Comparison of ENCODE assay signal across 1 cellular context in the genomic region with DNA sequence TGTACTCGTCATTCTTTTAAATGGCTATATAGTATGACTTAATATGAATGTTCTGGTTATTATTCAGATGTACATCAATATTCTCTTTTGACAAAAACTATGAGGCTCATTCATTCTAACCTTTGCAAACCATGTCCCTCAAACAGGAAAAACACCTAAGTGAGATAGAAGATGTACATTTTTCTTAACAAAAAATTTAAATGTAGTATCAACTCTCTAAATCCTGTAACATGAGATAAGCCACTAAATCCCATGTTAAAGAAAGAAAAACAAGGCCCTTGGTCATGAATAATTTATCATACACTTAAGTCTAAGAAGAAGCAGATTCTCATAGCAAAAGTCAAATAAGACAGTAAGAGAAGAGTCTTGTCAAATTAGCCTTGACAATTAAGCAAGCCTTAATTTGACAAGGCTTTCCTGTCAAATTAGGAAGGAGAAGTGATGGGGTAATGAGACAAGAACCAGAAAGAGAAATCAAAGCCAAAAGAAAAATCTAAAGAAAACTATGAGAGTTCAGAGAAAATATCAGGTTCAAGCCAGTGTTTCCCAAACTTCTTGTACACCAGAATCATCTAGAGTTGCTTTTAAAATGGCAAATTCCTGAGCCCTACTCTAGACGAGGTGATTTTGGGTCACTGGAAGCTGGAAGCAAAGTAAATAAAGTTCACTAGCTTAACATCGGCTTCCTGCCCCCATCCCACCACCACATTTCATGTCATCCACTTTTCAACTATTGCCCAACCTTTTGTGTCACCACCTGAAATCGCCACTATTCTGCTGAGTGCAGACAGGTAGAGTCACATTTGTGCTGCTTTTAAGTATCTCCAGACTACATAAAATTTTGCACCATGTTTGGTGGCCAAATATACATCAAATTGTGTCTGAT.
TF ChIP-seq lines count a peak whose summit lies in the region.

No MANE protein-coding gene starts in this region.

TF ChIP-seq in HEK293, 187 proteins besides CTCF, POLR2A, EP300 and RAD21 (continued from another document):
- TF ChIP-seq, protein P1, sequence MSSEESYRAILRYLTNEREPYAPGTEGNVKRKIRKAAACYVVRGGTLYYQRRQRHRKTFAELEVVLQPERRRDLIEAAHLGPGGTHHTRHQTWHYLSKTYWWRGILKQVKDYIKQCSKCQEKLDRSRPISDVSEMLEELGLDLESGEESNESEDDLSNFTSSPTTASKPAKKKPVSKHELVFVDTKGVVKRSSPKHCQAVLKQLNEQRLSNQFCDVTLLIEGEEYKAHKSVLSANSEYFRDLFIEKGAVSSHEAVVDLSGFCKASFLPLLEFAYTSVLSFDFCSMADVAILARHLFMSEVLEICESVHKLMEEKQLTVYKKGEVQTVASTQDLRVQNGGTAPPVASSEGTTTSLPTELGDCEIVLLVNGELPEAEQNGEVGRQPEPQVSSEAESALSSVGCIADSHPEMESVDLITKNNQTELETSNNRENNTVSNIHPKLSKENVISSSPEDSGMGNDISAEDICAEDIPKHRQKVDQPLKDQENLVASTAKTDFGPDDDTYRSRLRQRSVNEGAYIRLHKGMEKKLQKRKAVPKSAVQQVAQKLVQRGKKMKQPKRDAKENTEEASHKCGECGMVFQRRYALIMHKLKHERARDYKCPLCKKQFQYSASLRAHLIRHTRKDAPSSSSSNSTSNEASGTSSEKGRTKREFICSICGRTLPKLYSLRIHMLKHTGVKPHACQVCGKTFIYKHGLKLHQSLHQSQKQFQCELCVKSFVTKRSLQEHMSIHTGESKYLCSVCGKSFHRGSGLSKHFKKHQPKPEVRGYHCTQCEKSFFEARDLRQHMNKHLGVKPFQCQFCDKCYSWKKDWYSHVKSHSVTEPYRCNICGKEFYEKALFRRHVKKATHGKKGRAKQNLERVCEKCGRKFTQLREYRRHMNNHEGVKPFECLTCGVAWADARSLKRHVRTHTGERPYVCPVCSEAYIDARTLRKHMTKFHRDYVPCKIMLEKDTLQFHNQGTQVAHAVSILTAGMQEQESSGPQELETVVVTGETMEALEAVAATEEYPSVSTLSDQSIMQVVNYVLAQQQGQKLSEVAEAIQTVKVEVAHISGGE (tag by site-specific recombination; conservative IDR thresholded peaks at IDR 0.05; ENCODE audit: low read depth): no peak
- TF ChIP-seq, protein P2, sequence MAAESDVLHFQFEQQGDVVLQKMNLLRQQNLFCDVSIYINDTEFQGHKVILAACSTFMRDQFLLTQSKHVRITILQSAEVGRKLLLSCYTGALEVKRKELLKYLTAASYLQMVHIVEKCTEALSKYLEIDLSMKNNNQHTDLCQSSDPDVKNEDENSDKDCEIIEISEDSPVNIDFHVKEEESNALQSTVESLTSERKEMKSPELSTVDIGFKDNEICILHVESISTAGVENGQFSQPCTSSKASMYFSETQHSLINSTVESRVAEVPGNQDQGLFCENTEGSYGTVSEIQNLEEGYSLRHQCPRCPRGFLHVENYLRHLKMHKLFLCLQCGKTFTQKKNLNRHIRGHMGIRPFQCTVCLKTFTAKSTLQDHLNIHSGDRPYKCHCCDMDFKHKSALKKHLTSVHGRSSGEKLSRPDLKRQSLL (tag by site-specific recombination; IDR thresholded peaks at IDR 0.05): no peak
- TF ChIP-seq PRDM1 (tag by site-specific recombination; IDR thresholded peaks at IDR 0.05) (0 out of 2 replicates have a peak, but pooled peaks have one; percentile 30), ZNF664 (tag by site-specific recombination; IDR thresholded peaks at IDR 0.05) (peak; percentile 85)
- TF ChIP-seq, protein P3, sequence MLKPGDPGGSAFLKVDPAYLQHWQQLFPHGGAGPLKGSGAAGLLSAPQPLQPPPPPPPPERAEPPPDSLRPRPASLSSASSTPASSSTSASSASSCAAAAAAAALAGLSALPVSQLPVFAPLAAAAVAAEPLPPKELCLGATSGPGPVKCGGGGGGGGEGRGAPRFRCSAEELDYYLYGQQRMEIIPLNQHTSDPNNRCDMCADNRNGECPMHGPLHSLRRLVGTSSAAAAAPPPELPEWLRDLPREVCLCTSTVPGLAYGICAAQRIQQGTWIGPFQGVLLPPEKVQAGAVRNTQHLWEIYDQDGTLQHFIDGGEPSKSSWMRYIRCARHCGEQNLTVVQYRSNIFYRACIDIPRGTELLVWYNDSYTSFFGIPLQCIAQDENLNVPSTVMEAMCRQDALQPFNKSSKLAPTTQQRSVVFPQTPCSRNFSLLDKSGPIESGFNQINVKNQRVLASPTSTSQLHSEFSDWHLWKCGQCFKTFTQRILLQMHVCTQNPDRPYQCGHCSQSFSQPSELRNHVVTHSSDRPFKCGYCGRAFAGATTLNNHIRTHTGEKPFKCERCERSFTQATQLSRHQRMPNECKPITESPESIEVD (tag by site-specific recombination; IDR thresholded peaks at IDR 0.05): peak; percentile 58
